In genomic region chr4:185272232-185272631, GRCh38 we compare ENCODE assay signal across 18 cellular contexts.
"Had no signal": no experiment of that assay in that cellular context is flagged by ENCODE, and none has a peak within 500 bp of the region (broad histone marks: within the 10 kb centered on the region; RNA-seq: fewer than 3 reads in every experiment).

No MANE protein-coding gene starts in this region.

- H3K27me3 ChIP-seq: heart right ventricle had no signal

- H3K27ac ChIP-seq: heart right ventricle had no signal

- DNase-seq: activated B cell treated with CpG ODN at 0.5 μM for 24 hours; activated CD4-positive, alpha-beta memory T cell treated with anti-CD3 and anti-CD28 coated beads for 36 hours; activated CD4-positive, alpha-beta T cell treated with anti-CD3 and anti-CD28 coated beads for 36 hours; activated effector memory CD4-positive, alpha-beta T cell treated with anti-CD3 and anti-CD28 coated beads, Interleukin-2, amount 50 U/mL, for 16 hours; activated naive CD4-positive, alpha-beta T cell treated with anti-CD3 and anti-CD28 coated beads, Interleukin-2, amount 10 ng/mL, durations not matched to agents 7 days and 5 days; activated T-cell treated with anti-CD3 and anti-CD28 coated beads, Interleukin-2, amount 50 U/mL, for 72 hours; amygdala; cerebellar nuclear complex; heart right ventricle; left colon; mammary epithelial cell; naive thymus-derived CD8-positive, alpha-beta T cell; stimulated activated CD4-positive, alpha-beta T cell treated with anti-CD3 and anti-CD28 coated beads, Interleukin-2, amount 100 ng/mL, for 48 hours; stimulated activated CD8-positive, alpha-beta memory T cell treated with anti-CD3 and anti-CD28 coated beads, Interleukin-4, amount 100 ng/mL, for 48 hours; stimulated activated naive B cell treated with anti-CD40 and anti-IgM and Interleukin-4, amounts not matched to agents 10 μg/mL and 1 μg/mL and 100 μg/mL, for 72 hours; T1000 had no signal

- H3K4me3 ChIP-seq: heart right ventricle had no signal

- FAIRE-seq: endometrium, keratinocyte had no signal

- ATAC-seq: activated CD4-positive, alpha-beta T cell treated with anti-CD3 and anti-CD28 coated beads for 36 hours; activated T-cell treated with anti-CD3 and anti-CD28 coated beads, Interleukin-2, amount 50 U/mL, for 72 hours; heart right ventricle; left colon; naive thymus-derived CD8-positive, alpha-beta T cell; stimulated activated naive B cell treated with anti-CD40 and anti-IgM and Interleukin-4, amounts not matched to agents 10 μg/mL and 1 μg/mL and 100 μg/mL, for 72 hours had no signal

- H3K9me3 ChIP-seq: heart right ventricle had no signal
